15 cellular contexts compared by ENCODE assay signal in the genomic region with DNA sequence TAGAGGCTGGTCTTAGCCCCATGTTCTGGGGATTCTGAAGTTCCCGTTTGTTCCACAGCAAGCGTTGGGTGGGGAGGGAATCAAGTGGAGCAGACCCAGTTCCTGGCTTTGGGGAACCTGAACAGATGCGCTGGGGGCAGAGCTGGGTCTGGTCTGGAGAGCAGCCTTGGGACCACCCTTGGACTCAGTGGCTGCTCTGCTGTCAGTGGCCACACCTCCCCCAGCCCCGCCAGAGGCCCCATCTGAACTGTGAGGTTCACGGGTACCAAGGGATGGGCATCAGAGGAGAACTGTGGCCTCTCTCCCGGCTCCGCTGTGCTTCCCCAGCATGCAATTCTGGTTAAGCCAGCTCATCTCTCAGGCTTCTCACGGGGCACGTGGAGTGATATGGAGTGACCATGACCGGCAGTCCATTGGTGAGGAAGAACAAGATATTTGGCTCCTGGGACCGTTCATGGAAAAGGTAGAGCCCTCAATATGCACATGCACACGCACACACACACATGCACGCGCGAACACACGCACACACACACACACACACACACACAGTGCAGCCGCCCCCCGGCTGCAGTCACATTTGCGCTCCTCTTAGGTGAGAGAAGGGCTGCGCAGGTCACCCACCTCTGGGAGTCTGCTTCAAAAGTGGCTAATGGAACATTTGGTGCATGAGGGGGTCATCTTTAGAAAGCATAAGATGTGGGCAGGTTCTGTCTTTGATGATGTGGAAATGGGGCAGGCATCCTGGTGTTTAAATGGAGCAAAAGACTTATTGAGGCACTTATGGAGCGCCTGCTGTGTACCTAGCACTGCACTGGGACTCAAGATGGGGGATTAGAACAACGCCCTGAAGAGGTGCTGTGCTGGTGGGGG.
"Had no signal": no experiment of that assay in that cellular context is flagged by ENCODE, and none has a peak within 500 bp of the region (broad histone marks: within the 10 kb centered on the region; RNA-seq: fewer than 3 reads in every experiment).

No MANE protein-coding gene starts in this region.

- ATAC-seq: heart right ventricle; pancreas; stimulated activated memory B cell treated with anti-CD40 and anti-IgM and Interleukin-4, amounts not matched to agents 10 μg/mL and 1 μg/mL and 100 μg/mL, for 72 hours; T-cell had no signal

- H3K4me2 ChIP-seq: smooth muscle cell had no signal

- H3K9me3 ChIP-seq: colonic mucosa, heart right ventricle, pancreas, transverse colon had no signal

- H3K4me3 ChIP-seq: cardiac muscle cell, colonic mucosa, heart right ventricle, pancreas, smooth muscle cell, transverse colon had no signal

- FAIRE-seq: keratinocyte, pancreas had no signal

- DNase-seq: activated naive CD4-positive, alpha-beta T cell; activated T-cell treated with anti-CD3 and anti-CD28 coated beads, Interleukin-2, amount 50 U/mL, for 48 hours; effector CD4-positive, alpha-beta T cell; foreskin melanocyte; heart right ventricle; pancreas; T-cell; T1000; transverse colon had no signal

- H3K4me1 ChIP-seq: colonic mucosa, pancreas had no signal

- H3K36me3 ChIP-seq: cardiac muscle cell, colonic mucosa, heart right ventricle, pancreas, transverse colon had no signal

- H3K27ac ChIP-seq: cardiac muscle cell, colonic mucosa, heart right ventricle, pancreas, transverse colon, VCaP had no signal

- H3K27me3 ChIP-seq: pancreas had no signal
